1 cellular context compared by ENCODE assay signal in the genomic region with DNA sequence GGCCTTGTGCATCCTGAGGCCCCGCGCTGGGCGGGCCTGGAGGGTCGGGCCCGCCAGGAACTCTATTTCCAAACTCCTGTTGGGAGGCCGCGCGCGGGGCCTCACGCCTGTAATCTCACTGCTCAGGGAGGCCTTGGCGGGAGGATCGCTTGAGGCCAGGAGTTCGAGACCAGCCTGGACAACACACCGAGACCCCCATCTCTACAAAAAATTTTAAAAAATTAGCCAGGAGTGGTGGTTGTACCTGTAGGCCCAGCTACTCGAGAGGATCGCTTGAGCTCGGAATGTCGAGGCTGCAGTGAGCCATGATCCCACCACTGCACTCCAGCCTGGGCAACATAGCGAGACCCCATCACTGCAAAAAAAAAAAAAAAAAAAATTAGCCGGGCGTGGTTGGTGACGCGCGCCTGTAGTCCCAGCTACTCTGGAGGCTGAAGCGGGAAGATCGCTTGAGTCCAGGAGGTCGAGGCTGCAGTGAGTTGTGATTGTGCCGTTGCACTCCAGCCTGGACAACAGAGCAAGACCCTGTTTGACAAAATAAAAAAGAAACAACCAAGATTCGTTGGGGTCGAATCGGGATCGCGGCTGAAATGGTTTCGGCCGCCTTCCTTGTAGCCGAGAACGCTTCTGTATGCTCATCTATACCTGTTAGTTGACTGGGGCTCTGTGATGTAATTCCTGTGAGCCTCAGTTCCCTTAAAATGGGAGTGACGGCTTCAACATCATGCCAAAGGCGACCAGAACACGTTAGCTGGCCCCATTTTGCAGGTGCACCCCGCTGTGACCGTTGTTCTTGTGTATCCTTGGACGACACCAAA.
TF ChIP-seq lines count a peak whose summit lies in the region.

No MANE protein-coding gene starts in this region.

TF ChIP-seq in H1, 55 proteins besides CTCF, POLR2A, EP300 and RAD21:
- 0 out of 2 replicates have a peak, but pooled peaks have one; percentile 24 for TF ChIP-seq POLR2AphosphoS5 (IDR thresholded peaks at IDR 0.05; ENCODE audit: low read depth, low read length)
- TF ChIP-seq GABPA (IDR thresholded peaks at IDR 0.05; ENCODE audit: borderline replicate concordance, insufficient read depth, low read length), result no peak
- TF ChIP-seq, protein P1, sequence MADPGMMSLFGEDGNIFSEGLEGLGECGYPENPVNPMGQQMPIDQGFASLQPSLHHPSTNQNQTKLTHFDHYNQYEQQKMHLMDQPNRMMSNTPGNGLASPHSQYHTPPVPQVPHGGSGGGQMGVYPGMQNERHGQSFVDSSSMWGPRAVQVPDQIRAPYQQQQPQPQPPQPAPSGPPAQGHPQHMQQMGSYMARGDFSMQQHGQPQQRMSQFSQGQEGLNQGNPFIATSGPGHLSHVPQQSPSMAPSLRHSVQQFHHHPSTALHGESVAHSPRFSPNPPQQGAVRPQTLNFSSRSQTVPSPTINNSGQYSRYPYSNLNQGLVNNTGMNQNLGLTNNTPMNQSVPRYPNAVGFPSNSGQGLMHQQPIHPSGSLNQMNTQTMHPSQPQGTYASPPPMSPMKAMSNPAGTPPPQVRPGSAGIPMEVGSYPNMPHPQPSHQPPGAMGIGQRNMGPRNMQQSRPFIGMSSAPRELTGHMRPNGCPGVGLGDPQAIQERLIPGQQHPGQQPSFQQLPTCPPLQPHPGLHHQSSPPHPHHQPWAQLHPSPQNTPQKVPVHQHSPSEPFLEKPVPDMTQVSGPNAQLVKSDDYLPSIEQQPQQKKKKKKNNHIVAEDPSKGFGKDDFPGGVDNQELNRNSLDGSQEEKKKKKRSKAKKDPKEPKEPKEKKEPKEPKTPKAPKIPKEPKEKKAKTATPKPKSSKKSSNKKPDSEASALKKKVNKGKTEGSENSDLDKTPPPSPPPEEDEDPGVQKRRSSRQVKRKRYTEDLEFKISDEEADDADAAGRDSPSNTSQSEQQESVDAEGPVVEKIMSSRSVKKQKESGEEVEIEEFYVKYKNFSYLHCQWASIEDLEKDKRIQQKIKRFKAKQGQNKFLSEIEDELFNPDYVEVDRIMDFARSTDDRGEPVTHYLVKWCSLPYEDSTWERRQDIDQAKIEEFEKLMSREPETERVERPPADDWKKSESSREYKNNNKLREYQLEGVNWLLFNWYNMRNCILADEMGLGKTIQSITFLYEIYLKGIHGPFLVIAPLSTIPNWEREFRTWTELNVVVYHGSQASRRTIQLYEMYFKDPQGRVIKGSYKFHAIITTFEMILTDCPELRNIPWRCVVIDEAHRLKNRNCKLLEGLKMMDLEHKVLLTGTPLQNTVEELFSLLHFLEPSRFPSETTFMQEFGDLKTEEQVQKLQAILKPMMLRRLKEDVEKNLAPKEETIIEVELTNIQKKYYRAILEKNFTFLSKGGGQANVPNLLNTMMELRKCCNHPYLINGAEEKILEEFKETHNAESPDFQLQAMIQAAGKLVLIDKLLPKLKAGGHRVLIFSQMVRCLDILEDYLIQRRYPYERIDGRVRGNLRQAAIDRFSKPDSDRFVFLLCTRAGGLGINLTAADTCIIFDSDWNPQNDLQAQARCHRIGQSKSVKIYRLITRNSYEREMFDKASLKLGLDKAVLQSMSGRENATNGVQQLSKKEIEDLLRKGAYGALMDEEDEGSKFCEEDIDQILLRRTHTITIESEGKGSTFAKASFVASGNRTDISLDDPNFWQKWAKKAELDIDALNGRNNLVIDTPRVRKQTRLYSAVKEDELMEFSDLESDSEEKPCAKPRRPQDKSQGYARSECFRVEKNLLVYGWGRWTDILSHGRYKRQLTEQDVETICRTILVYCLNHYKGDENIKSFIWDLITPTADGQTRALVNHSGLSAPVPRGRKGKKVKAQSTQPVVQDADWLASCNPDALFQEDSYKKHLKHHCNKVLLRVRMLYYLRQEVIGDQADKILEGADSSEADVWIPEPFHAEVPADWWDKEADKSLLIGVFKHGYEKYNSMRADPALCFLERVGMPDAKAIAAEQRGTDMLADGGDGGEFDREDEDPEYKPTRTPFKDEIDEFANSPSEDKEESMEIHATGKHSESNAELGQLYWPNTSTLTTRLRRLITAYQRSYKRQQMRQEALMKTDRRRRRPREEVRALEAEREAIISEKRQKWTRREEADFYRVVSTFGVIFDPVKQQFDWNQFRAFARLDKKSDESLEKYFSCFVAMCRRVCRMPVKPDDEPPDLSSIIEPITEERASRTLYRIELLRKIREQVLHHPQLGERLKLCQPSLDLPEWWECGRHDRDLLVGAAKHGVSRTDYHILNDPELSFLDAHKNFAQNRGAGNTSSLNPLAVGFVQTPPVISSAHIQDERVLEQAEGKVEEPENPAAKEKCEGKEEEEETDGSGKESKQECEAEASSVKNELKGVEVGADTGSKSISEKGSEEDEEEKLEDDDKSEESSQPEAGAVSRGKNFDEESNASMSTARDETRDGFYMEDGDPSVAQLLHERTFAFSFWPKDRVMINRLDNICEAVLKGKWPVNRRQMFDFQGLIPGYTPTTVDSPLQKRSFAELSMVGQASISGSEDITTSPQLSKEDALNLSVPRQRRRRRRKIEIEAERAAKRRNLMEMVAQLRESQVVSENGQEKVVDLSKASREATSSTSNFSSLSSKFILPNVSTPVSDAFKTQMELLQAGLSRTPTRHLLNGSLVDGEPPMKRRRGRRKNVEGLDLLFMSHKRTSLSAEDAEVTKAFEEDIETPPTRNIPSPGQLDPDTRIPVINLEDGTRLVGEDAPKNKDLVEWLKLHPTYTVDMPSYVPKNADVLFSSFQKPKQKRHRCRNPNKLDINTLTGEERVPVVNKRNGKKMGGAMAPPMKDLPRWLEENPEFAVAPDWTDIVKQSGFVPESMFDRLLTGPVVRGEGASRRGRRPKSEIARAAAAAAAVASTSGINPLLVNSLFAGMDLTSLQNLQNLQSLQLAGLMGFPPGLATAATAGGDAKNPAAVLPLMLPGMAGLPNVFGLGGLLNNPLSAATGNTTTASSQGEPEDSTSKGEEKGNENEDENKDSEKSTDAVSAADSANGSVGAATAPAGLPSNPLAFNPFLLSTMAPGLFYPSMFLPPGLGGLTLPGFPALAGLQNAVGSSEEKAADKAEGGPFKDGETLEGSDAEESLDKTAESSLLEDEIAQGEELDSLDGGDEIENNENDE (IDR thresholded peaks at IDR 0.05; ENCODE audit: insufficient replicate concordance, low read length), result no peak
- peak in 1 of 2 experiments; percentile 59; a peak in 1 of 4 replicates for TF ChIP-seq HDAC2 (IDR thresholded peaks at IDR 0.05; ENCODE audit: borderline replicate concordance in 1 of 2, low read depth in 2 of 2, low read length in 2 of 2)
- TF ChIP-seq KDM5A (IDR thresholded peaks at IDR 0.05; ENCODE audit: low read length), result no peak
- peak; percentile 89; the same call in 1 of the 2 replicates for TF ChIP-seq KDM1A (IDR thresholded peaks at IDR 0.05; ENCODE audit: borderline replicate concordance, low read length)
- peak; percentile 7 for TF ChIP-seq ASH2L (IDR thresholded peaks at IDR 0.05; ENCODE audit: low read length)
TF ChIP-seq in H1: peak in this region for 4.
